Comparison of ENCODE assay signal across 1 cellular context in genomic region chr11:44597358-44598009, GRCh38.
TF ChIP-seq lines count a peak whose summit lies in the region.

No MANE protein-coding gene starts in this region.

TF ChIP-seq in IMR-90, 13 proteins besides CTCF, POLR2A, EP300 and RAD21:
- TF ChIP-seq CHD1 (IDR thresholded peaks at IDR 0.05; ENCODE audit: low read depth, low read length): no peak
- TF ChIP-seq USF2 (IDR thresholded peaks at IDR 0.05; ENCODE audit: low read depth, low read length): no peak
- TF ChIP-seq MAFK (IDR thresholded peaks at IDR 0.05; ENCODE audit: low read depth, low read length): no peak
- TF ChIP-seq MAZ (IDR thresholded peaks at IDR 0.05; ENCODE audit: borderline replicate concordance, low read depth, low read length): no peak
- TF ChIP-seq RCOR1 (IDR thresholded peaks at IDR 0.05; ENCODE audit: insufficient replicate concordance, low read length): no peak
- no peak for TF ChIP-seq SMC3 (IDR thresholded peaks at IDR 0.05; ENCODE audit: low read depth, low read length)
- no peak for TF ChIP-seq NFE2L2 (IDR thresholded peaks at IDR 0.05; ENCODE audit: low read depth, low read length)
- no peak for TF ChIP-seq RFX5 (IDR thresholded peaks at IDR 0.05; ENCODE audit: low read depth, low read length)
- no peak for TF ChIP-seq MXI1 (IDR thresholded peaks at IDR 0.05; ENCODE audit: borderline replicate concordance, low read depth, low read length)
- TF ChIP-seq BHLHE40 (IDR thresholded peaks at IDR 0.05; ENCODE audit: low read depth, low read length): no peak
- TF ChIP-seq ELK1 (IDR thresholded peaks at IDR 0.05; ENCODE audit: borderline replicate concordance, low read depth, low read length): no peak
- TF ChIP-seq CEBPB (IDR thresholded peaks at IDR 0.05; ENCODE audit: low read depth, low read length): no peak
- TF ChIP-seq FOS (IDR thresholded peaks at IDR 0.05; ENCODE audit: low read depth, low read length): no peak
